ENCODE assay signal across 19 cellular contexts in the genomic region with DNA sequence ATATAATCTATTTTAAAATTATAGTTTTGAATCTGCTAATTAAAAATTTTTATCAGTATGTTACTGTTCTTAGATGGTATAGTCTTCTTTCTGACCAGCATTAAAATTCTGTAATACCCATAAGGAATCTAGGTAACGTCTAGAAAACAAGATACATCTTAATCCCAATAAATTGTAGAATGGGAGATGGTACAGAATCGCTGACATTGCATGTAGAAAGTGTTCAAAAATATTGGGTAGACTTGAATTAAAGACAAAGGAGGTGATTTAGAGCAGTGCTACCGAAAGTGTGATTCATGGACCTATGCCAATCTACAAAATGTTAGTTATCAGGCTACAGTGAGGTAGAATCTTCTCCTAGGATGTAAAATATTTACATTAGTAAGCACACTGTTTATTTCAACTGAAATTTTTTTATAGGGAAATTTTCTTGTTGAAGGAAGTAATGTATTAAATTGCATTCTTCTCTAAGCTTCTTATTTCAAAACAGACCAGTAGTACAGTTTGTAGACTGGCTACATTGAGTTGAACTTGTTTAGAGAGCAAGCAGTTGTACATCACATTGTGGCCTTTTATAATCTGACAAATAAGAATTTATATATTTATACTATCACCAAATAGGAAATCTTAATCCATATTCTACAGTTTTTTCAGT. TPM values are rescaled to one million over a fixed set of nuclear protein-coding genes. Genes with fewer than 3 reads are reported as not detected.
DNase-seq lines count a peak whose midpoint lies in the region; ATAC-seq, FAIRE-seq and TF ChIP-seq lines count a peak whose summit lies in the region.
"Had no signal": no experiment of that assay in that cellular context is flagged by ENCODE, and none has a peak within 500 bp of the region (broad histone marks: within the 10 kb centered on the region; RNA-seq: fewer than 3 reads in every experiment).

No MANE protein-coding gene starts in this region.

- no peak overlapping the region for H3K4me3 ChIP-seq in HepG2 (replicated peaks in 1 of 3; ENCODE audit: insufficient read depth in 1 of 3, low read depth in 2 of 3, low read length in 3 of 3)
- H3K4me3 ChIP-seq in right lobe of liver, result no peak overlapping the region
- H3K4me3 ChIP-seq in HCT116 (replicated peaks in 1 of 2; ENCODE audit: low read depth in 1 of 2, low read length in 2 of 2), result no peak overlapping the region
- H3K4me3 ChIP-seq in K562, result no peak overlapping the region
- H3K4me3 ChIP-seq in left ventricle myocardium inferior, result no peak overlapping the region
- H3K4me3 ChIP-seq: GM12878 had no signal

- H3K36me3 ChIP-seq in HepG2 (replicated peaks in 1 of 2; ENCODE audit: control insufficient read depth in 1 of 2, insufficient read depth in 2 of 2, low read length in 2 of 2) (peaks cover 1 to 17% of the 10 kb centered on the region in 2 experiments; a peak in 3 of 5 replicates), right lobe of liver (no peaks in the 10 kb centered on the region), HCT116 (ENCODE audit: control insufficient read depth in 1 of 2, insufficient read depth in 2 of 2, low read length in 2 of 2) (no peaks in the 10 kb centered on the region; a peak in 1 of 4 replicates), K562 (ENCODE audit: control insufficient read depth, insufficient read depth, low read length) (peaks cover 21% of the 10 kb centered on the region; the same call in 1 of the 3 replicates), left ventricle myocardium inferior (peaks cover 20% of the 10 kb centered on the region)

- TF ChIP-seq CTCF in HepG2 (CRISPR knock-in tag; IDR thresholded peaks at IDR 0.05) (no peak), right lobe of liver (IDR thresholded peaks at IDR 0.05) (no peak), HCT116 (IDR thresholded peaks at IDR 0.05 in 2 of 3, conservative IDR thresholded peaks at IDR 0.05 in 1 of 3; ENCODE audit: borderline replicate concordance in 1 of 3, insufficient read depth in 1 of 3, low read depth in 2 of 3, low read length in 2 of 3) (no peak), K562 (IDR thresholded peaks at IDR 0.05 in 2 of 3, conservative IDR thresholded peaks at IDR 0.05 in 1 of 3; ENCODE audit: insufficient read depth in 2 of 3, low read depth in 1 of 3, low read length in 3 of 3) (no peak), left ventricle myocardium inferior (IDR thresholded peaks at IDR 0.05; ENCODE audit: borderline replicate concordance) (no peak)

- TF ChIP-seq EP300 in HepG2 (IDR thresholded peaks at IDR 0.05; ENCODE audit: low read depth in 2 of 2, low read length in 2 of 2), result no peak
- no peak for TF ChIP-seq EP300 in HepG2 (CRISPR knock-in tag; IDR thresholded peaks at IDR 0.05; ENCODE audit: borderline replicate concordance)
- TF ChIP-seq EP300 in K562 (IDR thresholded peaks at IDR 0.05; ENCODE audit: low read length), result no peak

- H2AFZ ChIP-seq in HepG2 (ENCODE audit: low read length) (no peak overlapping the region), HCT116 (ENCODE audit: low read depth, low read length, poor library complexity, severe bottlenecking) (no peak overlapping the region), K562 (ENCODE audit: low read depth, low read length) (no peak overlapping the region)

- H3K79me2 ChIP-seq in HepG2 (ENCODE audit: insufficient read depth, low read length), result peaks cover 2% of the 10 kb centered on the region
- H3K79me2 ChIP-seq in HCT116 (ENCODE audit: insufficient read depth, low read length), result no peaks in the 10 kb centered on the region
- peaks cover 22% of the 10 kb centered on the region for H3K79me2 ChIP-seq in K562 (ENCODE audit: control insufficient read depth, insufficient read depth, low read length)

- H3K9me2 ChIP-seq in HCT116 (ENCODE audit: insufficient read depth), result no peaks in the 10 kb centered on the region

- H3K4me1 ChIP-seq in HepG2 (ENCODE audit: insufficient read depth, low read length) (peaks cover 4% of the 10 kb centered on the region), right lobe of liver (no peaks in the 10 kb centered on the region), HCT116 (ENCODE audit: control insufficient read depth in 1 of 2, insufficient read depth in 2 of 2, low read length in 2 of 2) (no peaks in the 10 kb centered on the region; a peak in 1 of 4 replicates), K562 (replicated peaks in 1 of 2; ENCODE audit: control insufficient read depth in 2 of 2, insufficient read depth in 2 of 2, low read length in 2 of 2) (no peaks in the 10 kb centered on the region), left ventricle myocardium inferior (peaks cover 32% of the 10 kb centered on the region)

- H3K4me2 ChIP-seq in HepG2 (ENCODE audit: low read depth, low read length) (no peak overlapping the region), HCT116 (ENCODE audit: low read length) (no peak overlapping the region), K562 (ENCODE audit: insufficient read depth, low read length) (no peak overlapping the region)

- RAD21 ChIA-PET in HCT116 (lab: Charles Lee; ENCODE audit: low non-redundant PET in 1 of 2, low total read pairs in 2 of 2, uncharacterized antibody in 2 of 2, unreplicated experiment in 2 of 2), result no interaction called here

- TF ChIP-seq RAD21 in HepG2 (CRISPR knock-in tag; IDR thresholded peaks at IDR 0.05), result no peak
- TF ChIP-seq RAD21 in HCT116 (IDR thresholded peaks at IDR 0.05; ENCODE audit: low read depth), result no peak
- TF ChIP-seq RAD21 in K562 (CRISPR knock-in tag; conservative IDR thresholded peaks at IDR 0.05 in 1 of 2, IDR thresholded peaks at IDR 0.05 in 1 of 2), result no peak

- POLR2A ChIA-PET in HepG2 (lab: Yijun Ruan, JAX) (no interaction called here), HCT116 (lab: Charles Lee) (no interaction called here), K562 (lab: Yijun Ruan, JAX) (no interaction called here)

- TF ChIP-seq POLR2A in HepG2 (IDR thresholded peaks at IDR 0.05; ENCODE audit: insufficient read depth in 1 of 2, low read depth in 2 of 2, low read length in 2 of 2) (no peak), right lobe of liver (IDR thresholded peaks at IDR 0.05) (no peak), HCT116 (IDR thresholded peaks at IDR 0.05; ENCODE audit: borderline replicate concordance, extremely low read depth, insufficient read depth, insufficient read length) (no peak), K562 (conservative IDR thresholded peaks at IDR 0.05) (no peak)

- in situ Hi-C loops in HepG2 (cut with HindIII; ENCODE audit: extremely low pct_ligation_motif_present, low pct_unique_long_range_greater_than_20kb) (no loop called here), K562 (cut with MboI) (no loop called here)

- FAIRE-seq in HepG2 (lab: Jason Lieb, UNC) (no peak), K562 (lab: Jason Lieb, UNC) (no peak)
- FAIRE-seq: GM12878, H1 had no signal

- no peaks in the 10 kb centered on the region for H3K27me3 ChIP-seq in HepG2 (ENCODE audit: control insufficient read depth in 1 of 2, insufficient read depth in 2 of 2, low read length in 2 of 2)
- H3K27me3 ChIP-seq in right lobe of liver, result no peaks in the 10 kb centered on the region
- H3K27me3 ChIP-seq in HCT116 (ENCODE audit: insufficient read depth, low read length), result no peaks in the 10 kb centered on the region
- no peaks in the 10 kb centered on the region for H3K27me3 ChIP-seq in K562 (ENCODE audit: control insufficient read depth in 2 of 2, insufficient read depth in 2 of 2, low read length in 2 of 2)
- H3K27me3 ChIP-seq in left ventricle myocardium inferior (ENCODE audit: low read depth), result no peaks in the 10 kb centered on the region

- H3K9me3 ChIP-seq in HepG2 (ENCODE audit: low read length), result no peaks in the 10 kb centered on the region
- H3K9me3 ChIP-seq in right lobe of liver, result no peaks in the 10 kb centered on the region
- no peaks in the 10 kb centered on the region for H3K9me3 ChIP-seq in HCT116 (ENCODE audit: control insufficient read depth in 1 of 2, insufficient read depth in 1 of 2, low read depth in 1 of 2, low read length in 2 of 2)
- no peaks in the 10 kb centered on the region for H3K9me3 ChIP-seq in K562 (replicated peaks; ENCODE audit: control insufficient read depth, insufficient read depth, low read depth, low read length)
- no peaks in the 10 kb centered on the region for H3K9me3 ChIP-seq in left ventricle myocardium inferior (replicated peaks)

- 93% methylated on average over 3 of the region's 3 CpGs for WGBS in HepG2 (ENCODE audit: low lambda C conversion rate)
- WGBS in right lobe of liver (ENCODE audit: insufficient coverage, low coverage, low lambda C conversion rate, missing lambda C conversion rate), result 100% methylated on average over 3 of the region's 3 CpGs
- 68% methylated on average over 3 of the region's 3 CpGs for WGBS in K562 (ENCODE audit: insufficient coverage, low coverage, missing lambda C conversion rate)

- H3K9me1 ChIP-seq in K562 (ENCODE audit: control insufficient read depth, insufficient read depth, low read length), result no peaks in the 10 kb centered on the region

- CTCF ChIA-PET in HepG2 (lab: Yijun Ruan, JAX; ENCODE audit: low intra/inter-chr PET ratio, low total read pairs), result no interaction called here
- CTCF ChIA-PET in HCT116 (lab: Charles Lee), result interaction anchor here (2.0 kb wide), 1 partner anchor 17 kb away, joined by 4 read pairs; the partner anchor contains the start of gene MINDY2
- CTCF ChIA-PET in K562 (lab: Yijun Ruan, JAX; ENCODE audit: low intra/inter-chr PET ratio), result no interaction called here

- intact Hi-C loops in HepG2 (cut with micrococcal nuclease; ENCODE audit: unreplicated experiment), result no loop called here
- intact Hi-C loops in right lobe of liver (cut with DNase I), result no loop called here
- intact Hi-C loops in HCT116 (cut with micrococcal nuclease), result no loop called here
- intact Hi-C loops in K562 (cut with micrococcal nuclease), result no loop called here
- intact Hi-C loops in left ventricle myocardium inferior (cut with micrococcal nuclease), result no loop called here

- H3K27ac ChIP-seq in HepG2 (ENCODE audit: extremely low read length, insufficient read depth, low read length) (no peak overlapping the region), right lobe of liver (no peak overlapping the region), HCT116 (ENCODE audit: low read depth, low read length) (no peak overlapping the region), K562 (ENCODE audit: extremely low read depth, low read depth, low read length) (no peak overlapping the region), left ventricle myocardium inferior (replicated peaks) (no peak overlapping the region)

- ATAC-seq in HepG2 (no peak), right lobe of liver (no peak), HCT116 (no peak), K562 (no peak), GM19328 (IDR thresholded peaks at IDR 0.05; ENCODE audit: unreplicated experiment) (no peak)
- ATAC-seq: GM12878 had no signal

- no TSS peak for BruUV-seq in HepG2 (replicated peaks; lab: Mats Ljungman, UMichigan)
- TSS peak; percentile 37 for BruUV-seq in HCT116 (replicated peaks; lab: Mats Ljungman, UMichigan)
- no TSS peak for BruUV-seq in K562 (replicated peaks; lab: Mats Ljungman, UMichigan)

- H4K20me1 ChIP-seq in HepG2 (ENCODE audit: insufficient read depth, low read length), result no peaks in the 10 kb centered on the region
- no peaks in the 10 kb centered on the region for H4K20me1 ChIP-seq in HCT116 (ENCODE audit: insufficient read depth)
- H4K20me1 ChIP-seq in K562 (replicated peaks; ENCODE audit: control insufficient read depth, insufficient read depth, low read length), result no peaks in the 10 kb centered on the region

- H3K9ac ChIP-seq in HepG2 (ENCODE audit: insufficient read depth, low read depth, low read length) (no peak overlapping the region), HCT116 (ENCODE audit: low read length) (no peak overlapping the region), K562 (ENCODE audit: insufficient read depth in 1 of 2, low read depth in 2 of 2, low read length in 2 of 2) (no peak overlapping the region)

- DNase-seq in HepG2 (ENCODE audit: low spot score), result no peak
- no peak for DNase-seq in right lobe of liver
- no peak for DNase-seq in HCT116 (ENCODE audit: low read depth, low spot score)
- no peak for DNase-seq in K562 (ENCODE audit: extremely low read depth in 1 of 4, low spot score in 3 of 4)
- no peak for DNase-seq in left ventricle myocardium inferior
- no peak for DNase-seq in activated CD4-positive, alpha-beta T cell treated with anti-CD3 and anti-CD28 coated beads, Interleukin-2, amount 50 U/mL, for 48 hours
- DNase-seq: 8988T; C1 segment of cervical spinal cord; CD4-positive, alpha-beta memory T cell; COR-L47; DMS153; DMS79; EL; GDM1; H7; HCEC 1CT had no signal

RNA-seq across cellular contexts. Expression of gene MINDY2, which starts 17.1 kb away (rescaled TPM):
- total RNA-seq in HepG2 (2016; rRNA removed; fragmentation: Illumina TruSeq; extraction: Trizol) (12.6 and 15.6 TPM in 2 replicates), right lobe of liver (1 to 10 TPM; 4.2 to 8.8 (median 5.5) TPM), HCT116 (2021; ENCODE audit: unreplicated experiment) (17.6 TPM), K562 (2014; rRNA removed) (5.7 and 9.3 TPM in 2 replicates), K562 (2014; rRNA removed; fragmentation: Illumina TruSeq; extraction: Trizol) (12.5 and 12.6 TPM in 2 replicates), K562 (2015; rRNA removed; fragmentation: Illumina TruSeq; extraction: Trizol) (10.1 and 11.7 TPM in 2 replicates), K562 (2021) (9.9 and 12.1 TPM in 2 replicates), left ventricle myocardium inferior (40.5 TPM)
- total RNA-seq in HepG2 (2016; cell fraction: cytosol; rRNA removed; fragmentation: Illumina TruSeq; extraction: Trizol; ENCODE audit: low read depth), result 0.97 and 1.0 TPM in 2 replicates
- 11.6 and 15.8 TPM in 2 replicates for total RNA-seq in HepG2 (2016; cell fraction: insoluble cytoplasmic fraction; rRNA removed; fragmentation: Illumina TruSeq; extraction: Trizol)
- 4.3 and 4.8 TPM in 2 replicates for total RNA-seq in HepG2 (2016; cell fraction: membrane; rRNA removed; fragmentation: Illumina TruSeq; extraction: Trizol)
- 7.8 and 9.8 TPM in 2 replicates for total RNA-seq in HepG2 (2016; cell fraction: nucleus; rRNA removed; fragmentation: Illumina TruSeq; extraction: Trizol)
- polyA plus RNA-seq in HepG2 (2011; rRNA removed) (5.3 and 7.2 TPM in 2 replicates), K562 (2011; rRNA removed) (14.5 and 15.3 TPM in 2 replicates), K562 (2014; fragmentation: Illumina TruSeq; extraction: Trizol) (5.7 and 7.2 TPM in 2 replicates), K562 (2014; fragmentation: Nextera tagmentation; extraction: Ambion mirVana) (1 to 10 TPM; 2.4 to 3.8 TPM), K562 (2014; rRNA removed) (4.0 and 4.9 TPM in 2 replicates)
- polyA plus RNA-seq in HepG2 (2011; cell fraction: cytosol; rRNA removed), result 2.7 and 3.6 TPM in 2 replicates
- 4.8 and 5.0 TPM in 2 replicates for polyA plus RNA-seq in HepG2 (2011; cell fraction: nucleus; rRNA removed)
- 6.3 and 7.5 TPM in 2 replicates for polyA plus RNA-seq in HepG2 (2012)
- polyA plus RNA-seq in HepG2 (2016; cell fraction: cytosol; fragmentation: Illumina TruSeq; extraction: Trizol; ENCODE audit: low read depth), result 0.26 and 0.32 TPM in 2 replicates
- polyA plus RNA-seq in HepG2 (2016; cell fraction: insoluble cytoplasmic fraction; fragmentation: Illumina TruSeq; extraction: Trizol; ENCODE audit: low read depth), result 8.7 and 9.9 TPM in 2 replicates
- 0.96 and 1.4 TPM in 2 replicates for polyA plus RNA-seq in HepG2 (2016; cell fraction: membrane; fragmentation: Illumina TruSeq; extraction: Trizol; ENCODE audit: low read depth)
- polyA plus RNA-seq in HepG2 (2016; cell fraction: nucleus; fragmentation: Illumina TruSeq; extraction: Trizol; ENCODE audit: insufficient read depth, low read depth), result 8.1 and 9.1 TPM in 2 replicates
- 7.7 and 12.1 TPM in 2 replicates for polyA minus RNA-seq in HepG2 (2011; rRNA and poly(A)+ RNA removed; ENCODE audit: low replicate concordance)
- 13.5 and 13.7 TPM in 2 replicates for polyA minus RNA-seq in HepG2 (2011; cell fraction: cytosol; rRNA and poly(A)+ RNA removed)
- 12.0 and 13.6 TPM in 2 replicates for polyA minus RNA-seq in HepG2 (2011; cell fraction: nucleus; rRNA and poly(A)+ RNA removed)
- 5.1 and 6.9 TPM in 2 replicates for polyA plus RNA-seq in HCT116 (2012)
- total RNA-seq in K562 (2011; cell fraction: chromatin; rRNA removed; ENCODE audit: low replicate concordance), result 23.4 and 26.8 TPM in 2 replicates
- 8.7 and 12.1 TPM in 2 replicates for total RNA-seq in K562 (2011; cell fraction: nucleolus; rRNA removed)
- total RNA-seq in K562 (2011; cell fraction: nucleoplasm; rRNA removed), result 12.0 and 18.9 TPM in 2 replicates
- 3.6 and 4.5 TPM in 2 replicates for polyA plus RNA-seq in K562 (2011; cell fraction: cytosol; rRNA removed)
- polyA plus RNA-seq in K562 (2011; cell fraction: nucleus; rRNA removed), result 5.6 and 6.6 TPM in 2 replicates
- 5.9 and 8.9 TPM in 2 replicates for polyA plus RNA-seq in K562 (2012)
- polyA minus RNA-seq in K562 (2011; rRNA and poly(A)+ RNA removed), result 39.5 and 52.5 TPM in 2 replicates
- polyA minus RNA-seq in K562 (2011; cell fraction: cytosol; rRNA and poly(A)+ RNA removed), result 12.9 and 22.1 TPM in 2 replicates
- 10.1 and 15.7 TPM in 2 replicates for polyA minus RNA-seq in K562 (2011; cell fraction: nucleus; rRNA and poly(A)+ RNA removed)

RNA-seq across cellular contexts. Expression of gene ADAM10, which starts 38.7 kb away (rescaled TPM):
- 86.8 and 125 TPM in 2 replicates for total RNA-seq in HepG2 (2016; rRNA removed; fragmentation: Illumina TruSeq; extraction: Trizol)
- total RNA-seq in HepG2 (2016; cell fraction: cytosol; rRNA removed; fragmentation: Illumina TruSeq; extraction: Trizol; ENCODE audit: low read depth), result 14.1 and 22.6 TPM in 2 replicates
- total RNA-seq in HepG2 (2016; cell fraction: insoluble cytoplasmic fraction; rRNA removed; fragmentation: Illumina TruSeq; extraction: Trizol), result 82.6 and 120 TPM in 2 replicates
- 28.6 TPM in 2 replicates for total RNA-seq in HepG2 (2016; cell fraction: membrane; rRNA removed; fragmentation: Illumina TruSeq; extraction: Trizol)
- total RNA-seq in HepG2 (2016; cell fraction: nucleus; rRNA removed; fragmentation: Illumina TruSeq; extraction: Trizol), result 136 and 171 TPM in 2 replicates
- 92.7 and 100 TPM in 2 replicates for polyA plus RNA-seq in HepG2 (2011; rRNA removed)
- polyA plus RNA-seq in HepG2 (2011; cell fraction: cytosol; rRNA removed), result 78.0 and 88.1 TPM in 2 replicates
- polyA plus RNA-seq in HepG2 (2011; cell fraction: nucleus; rRNA removed), result 34.5 and 42.9 TPM in 2 replicates
- polyA plus RNA-seq in HepG2 (2012), result 130 and 143 TPM in 2 replicates
- polyA plus RNA-seq in HepG2 (2016; cell fraction: cytosol; fragmentation: Illumina TruSeq; extraction: Trizol; ENCODE audit: low read depth), result 3.0 and 3.6 TPM in 2 replicates
- 52.9 and 53.5 TPM in 2 replicates for polyA plus RNA-seq in HepG2 (2016; cell fraction: insoluble cytoplasmic fraction; fragmentation: Illumina TruSeq; extraction: Trizol; ENCODE audit: low read depth)
- polyA plus RNA-seq in HepG2 (2016; cell fraction: membrane; fragmentation: Illumina TruSeq; extraction: Trizol; ENCODE audit: low read depth), result 6.1 and 9.4 TPM in 2 replicates
- 79.1 and 82.6 TPM in 2 replicates for polyA plus RNA-seq in HepG2 (2016; cell fraction: nucleus; fragmentation: Illumina TruSeq; extraction: Trizol; ENCODE audit: insufficient read depth, low read depth)
- polyA minus RNA-seq in HepG2 (2011; rRNA and poly(A)+ RNA removed; ENCODE audit: low replicate concordance), result 80.0 and 86.9 TPM in 2 replicates
- polyA minus RNA-seq in HepG2 (2011; cell fraction: cytosol; rRNA and poly(A)+ RNA removed), result 155 and 159 TPM in 2 replicates
- 151 and 153 TPM in 2 replicates for polyA minus RNA-seq in HepG2 (2011; cell fraction: nucleus; rRNA and poly(A)+ RNA removed)
- total RNA-seq in right lobe of liver, result 10 to 100 TPM; 24.1 to 78.1 (median 43.3) TPM
- total RNA-seq in HCT116 (2021; ENCODE audit: unreplicated experiment), result 158 TPM
- polyA plus RNA-seq in HCT116 (2012), result 87.7 and 88.1 TPM in 2 replicates
- total RNA-seq in K562 (2011; cell fraction: chromatin; rRNA removed; ENCODE audit: low replicate concordance), result 130 and 336 TPM in 2 replicates
- 99.7 and 127 TPM in 2 replicates for total RNA-seq in K562 (2011; cell fraction: nucleolus; rRNA removed)
- total RNA-seq in K562 (2011; cell fraction: nucleoplasm; rRNA removed), result 159 and 204 TPM in 2 replicates
- 75.8 and 77.6 TPM in 2 replicates for total RNA-seq in K562 (2014; rRNA removed)
- 55.4 and 67.1 TPM in 2 replicates for total RNA-seq in K562 (2014; rRNA removed; fragmentation: Illumina TruSeq; extraction: Trizol)
- 47.8 and 53.9 TPM in 2 replicates for total RNA-seq in K562 (2015; rRNA removed; fragmentation: Illumina TruSeq; extraction: Trizol)
- total RNA-seq in K562 (2021), result 76.9 and 87.1 TPM in 2 replicates
- 128 and 152 TPM in 2 replicates for polyA plus RNA-seq in K562 (2011; rRNA removed)
- polyA plus RNA-seq in K562 (2011; cell fraction: cytosol; rRNA removed), result 38.4 and 51.8 TPM in 2 replicates
- 44.2 and 50.4 TPM in 2 replicates for polyA plus RNA-seq in K562 (2011; cell fraction: nucleus; rRNA removed)
- polyA plus RNA-seq in K562 (2012), result 87.7 and 112 TPM in 2 replicates
- polyA plus RNA-seq in K562 (2014; fragmentation: Illumina TruSeq; extraction: Trizol), result 57.3 and 62.8 TPM in 2 replicates
- 10 to 100 TPM; 11.9 to 14.0 TPM for polyA plus RNA-seq in K562 (2014; fragmentation: Nextera tagmentation; extraction: Ambion mirVana)
- polyA plus RNA-seq in K562 (2014; rRNA removed), result 59.9 and 68.8 TPM in 2 replicates
- 238 and 267 TPM in 2 replicates for polyA minus RNA-seq in K562 (2011; rRNA and poly(A)+ RNA removed)
- polyA minus RNA-seq in K562 (2011; cell fraction: cytosol; rRNA and poly(A)+ RNA removed), result 69.0 and 93.3 TPM in 2 replicates
- 76.6 and 134 TPM in 2 replicates for polyA minus RNA-seq in K562 (2011; cell fraction: nucleus; rRNA and poly(A)+ RNA removed)
- total RNA-seq in left ventricle myocardium inferior, result 74.0 TPM

Comparison
In these comparisons a context has a peak if more than half of its experiments do, and no peak if none do; other contexts are left out.
1. Of the 241 proteins assayed by ChIP-seq in both HepG2 and K562: peak only in HepG2: none; only in K562: none; in both: MAFF and MAFK; in neither: 239.